Comparison of ENCODE assay signal across 3 cellular contexts in the genomic region with DNA sequence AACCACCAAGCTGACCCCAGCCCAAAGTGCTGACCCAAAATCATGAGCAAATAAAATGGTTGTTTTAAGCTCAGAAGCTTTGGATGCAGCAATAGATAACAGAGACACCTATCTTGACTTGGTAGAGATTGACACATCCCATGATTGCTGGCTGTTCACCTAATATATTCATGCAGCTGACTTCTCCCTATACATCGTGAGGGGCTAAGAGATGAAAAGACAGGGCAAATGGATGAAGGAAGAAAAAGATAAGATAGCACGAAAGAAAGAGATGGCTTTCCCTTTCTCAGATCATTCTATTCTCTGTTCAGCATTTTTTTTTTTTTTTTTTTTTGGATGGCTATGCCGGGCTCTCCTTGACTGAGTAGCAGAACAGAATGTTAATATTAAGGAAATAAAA.
"Had no signal": no experiment of that assay in that cellular context is flagged by ENCODE, and none has a peak within 500 bp of the region (broad histone marks: within the 10 kb centered on the region; RNA-seq: fewer than 3 reads in every experiment).

No MANE protein-coding gene starts in this region.

- DNase-seq: GDM1, GF-D8 had no signal

- ATAC-seq: GM12878 had no signal

- H3K4me3 ChIP-seq: GM12878 had no signal
